Comparison of ENCODE assay signal across 12 cellular contexts in the genomic region with DNA sequence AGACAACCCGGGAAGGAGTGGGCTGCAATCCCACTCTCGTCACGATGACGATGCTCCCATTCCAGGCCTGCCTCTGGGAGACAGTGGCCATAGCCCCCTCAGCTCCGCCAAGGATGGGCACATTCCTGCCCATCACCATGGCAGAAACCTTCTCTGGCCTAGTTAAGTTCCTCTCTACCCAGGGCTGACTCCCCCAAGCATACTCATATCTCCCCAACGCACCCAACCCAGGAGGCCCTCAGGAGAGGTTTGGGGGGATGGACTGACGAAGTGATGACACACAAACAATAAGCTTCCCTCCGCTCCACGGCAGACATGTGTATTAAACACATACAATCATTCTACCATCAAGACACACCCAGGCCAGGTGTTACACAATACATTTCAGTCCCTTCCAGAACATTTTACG.
DNase-seq lines count a peak whose midpoint lies in the region; ATAC-seq and TF ChIP-seq lines count a peak whose summit lies in the region.
"Had no signal": no experiment of that assay in that cellular context is flagged by ENCODE, and none has a peak within 500 bp of the region (broad histone marks: within the 10 kb centered on the region; RNA-seq: fewer than 3 reads in every experiment).

No MANE protein-coding gene starts in this region.

- TF ChIP-seq EP300 in transverse colon (IDR thresholded peaks at IDR 0.05; ENCODE audit: low read depth): no peak

- peaks cover 38% of the 10 kb centered on the region for H3K4me1 Mint-ChIP-seq in endodermal cell

- H3K4me3 ChIP-seq in cardiac muscle cell: no peak overlapping the region
- no peak overlapping the region for H3K4me3 ChIP-seq in endodermal cell (ENCODE audit: low read length)
- no peak overlapping the region for H3K4me3 ChIP-seq in muscle layer of colon (ENCODE audit: low read depth in 1 of 2, low read length in 2 of 2)
- H3K4me3 ChIP-seq in transverse colon: no peak overlapping the region

- H3K36me3 ChIP-seq in cardiac muscle cell (no peaks in the 10 kb centered on the region), endodermal cell (ENCODE audit: control insufficient read depth, insufficient read depth, low read length) (peaks cover 20% of the 10 kb centered on the region), muscle layer of colon (ENCODE audit: insufficient read depth, low read length) (no peaks in the 10 kb centered on the region), transverse colon (peaks cover 0 to 6% (median 0%) of the 10 kb centered on the region in 4 donors)

- H3K27me3 Mint-ChIP-seq in endodermal cell (ENCODE audit: insufficient read depth): no peaks in the 10 kb centered on the region
- H3K27me3 Mint-ChIP-seq: activated T-cell treated with anti-CD3 and anti-CD28 coated beads, Interleukin-2, amount 50 U/mL, for 24 hours had no signal

- TF ChIP-seq POLR2A in transverse colon (IDR thresholded peaks at IDR 0.05): no peak

- H3K27me3 ChIP-seq in cardiac muscle cell (no peaks in the 10 kb centered on the region), endodermal cell (ENCODE audit: control insufficient read depth, insufficient read depth, low read length, poor library complexity, severe bottlenecking) (no peaks in the 10 kb centered on the region), muscle layer of colon (ENCODE audit: control insufficient read depth in 1 of 2, insufficient read depth in 2 of 2, low read length in 2 of 2) (no peaks in the 10 kb centered on the region), transverse colon (no peaks in the 10 kb centered on the region)

- ATAC-seq in GM18502 (IDR thresholded peaks at IDR 0.05; ENCODE audit: poor library complexity, unreplicated experiment): no peak
- ATAC-seq: HCT116 had no signal

- TF ChIP-seq CTCF in cardiac muscle cell (IDR thresholded peaks at IDR 0.05; ENCODE audit: low read depth, low read length) (no peak), endodermal cell (conservative IDR thresholded peaks at IDR 0.05) (no peak), transverse colon (IDR thresholded peaks at IDR 0.05) (no peak)

- peaks cover 31% of the 10 kb centered on the region for H3K4me1 ChIP-seq in cardiac muscle cell (ENCODE audit: low read depth)
- H3K4me1 ChIP-seq in endodermal cell (ENCODE audit: control insufficient read depth, insufficient read depth, low read length): peaks cover 6% of the 10 kb centered on the region
- peaks cover 66% of the 10 kb centered on the region for H3K4me1 ChIP-seq in muscle layer of colon (ENCODE audit: insufficient read depth, low read length)
- H3K4me1 ChIP-seq in transverse colon: peaks cover 21 to 60% (median 36%) of the 10 kb centered on the region in 4 donors

- no peak for DNase-seq in cardiac muscle cell (ENCODE audit: low read depth in 1 of 2, low spot score in 1 of 2)
- no peak for DNase-seq in cardiac septum (ENCODE audit: low spot score)
- DNase-seq in endodermal cell: peak; percentile 40
- no peak for DNase-seq in transverse colon
- DNase-seq in activated CD4-positive, alpha-beta T cell treated with anti-CD3 and anti-CD28 coated beads for 48 hours: no peak
- no peak for DNase-seq in SHP77 treated with DMSO at 0.1 percent for 48 hours (lab: John Stamatoyannopoulos, UW)
- DNase-seq: activated T-cell treated with anti-CD3 and anti-CD28 coated beads, Interleukin-2, amount 50 U/mL, for 24 hours; kidney; NK-92 treated with Interleukin-12 subunit alpha and Interleukin-12 subunit beta, amount 100 ng/mL, for 24 hours had no signal

- in situ Hi-C loops in transverse colon (cut with MboI; ENCODE audit: low pct_ligation_motif_present in 1 of 4, low pct_unique_long_range_greater_than_20kb in 1 of 4, low sequenced_read_pairs in 3 of 4): no loop called here

- H3K27ac Mint-ChIP-seq in endodermal cell: no peak overlapping the region

- H3K9ac ChIP-seq in endodermal cell (ENCODE audit: extremely low read depth, low read length, poor library complexity, severe bottlenecking) (no peak overlapping the region), muscle layer of colon (ENCODE audit: low read length) (no peak overlapping the region)

- intact Hi-C loops in cardiac septum (cut with DNase I) (no loop called here), transverse colon (cut with DNase I; ENCODE audit: low total_unique reads) (loop anchor here (10.0 kb wide), 1 partner anchor 61 kb away; a partner anchor contains a TSS)

- peaks cover 18% of the 10 kb centered on the region for H3K36me3 Mint-ChIP-seq in endodermal cell (ENCODE audit: low read depth)

- no peaks in the 10 kb centered on the region for H3K9me3 Mint-ChIP-seq in endodermal cell
- H3K9me3 Mint-ChIP-seq: activated T-cell treated with anti-CD3 and anti-CD28 coated beads, Interleukin-2, amount 50 U/mL, for 24 hours had no signal

- H3K9me3 ChIP-seq in cardiac muscle cell (ENCODE audit: low read depth) (no peaks in the 10 kb centered on the region), endodermal cell (ENCODE audit: control insufficient read depth, low read length) (peaks cover 6% of the 10 kb centered on the region), muscle layer of colon (ENCODE audit: low read length) (no peaks in the 10 kb centered on the region), transverse colon (no peaks in the 10 kb centered on the region)

- WGBS in endodermal cell (ENCODE audit: insufficient coverage in 1 of 2, insufficient read length in 1 of 2), 2 experiments: 71 to 79% methylated on average over 5 to 10 of the region's 10 CpGs
- 55 to 56% methylated on average over 4 to 10 of the region's 10 CpGs for WGBS in transverse colon (ENCODE audit: low coverage in 1 of 2), 2 donors

- no peak overlapping the region for H3K4me3 Mint-ChIP-seq in endodermal cell
- H3K4me3 Mint-ChIP-seq: activated T-cell treated with anti-CD3 and anti-CD28 coated beads, Interleukin-2, amount 50 U/mL, for 24 hours had no signal

- peak overlapping the region; percentile 87 for H3K27ac ChIP-seq in cardiac muscle cell
- H3K27ac ChIP-seq in endodermal cell (ENCODE audit: low read depth, low read length): peak overlapping the region; percentile 29
- peak overlapping the region; percentile 62 for H3K27ac ChIP-seq in muscle layer of colon (ENCODE audit: low read depth, low read length)
- peak overlapping the region; percentile 67 to 86 (median 80) for H3K27ac ChIP-seq in transverse colon

Comparison
In these comparisons a context has a peak if more than half of its experiments do, and no peak if none do; other contexts are left out.
1. H3K27ac ChIP-seq: peak in every context shown above with its lines; median percentile 87 in cardiac muscle cell; 80 in transverse colon; 62 in muscle layer of colon; 29 in endodermal cell.